8 cellular contexts compared by ENCODE assay signal in the genomic region with DNA sequence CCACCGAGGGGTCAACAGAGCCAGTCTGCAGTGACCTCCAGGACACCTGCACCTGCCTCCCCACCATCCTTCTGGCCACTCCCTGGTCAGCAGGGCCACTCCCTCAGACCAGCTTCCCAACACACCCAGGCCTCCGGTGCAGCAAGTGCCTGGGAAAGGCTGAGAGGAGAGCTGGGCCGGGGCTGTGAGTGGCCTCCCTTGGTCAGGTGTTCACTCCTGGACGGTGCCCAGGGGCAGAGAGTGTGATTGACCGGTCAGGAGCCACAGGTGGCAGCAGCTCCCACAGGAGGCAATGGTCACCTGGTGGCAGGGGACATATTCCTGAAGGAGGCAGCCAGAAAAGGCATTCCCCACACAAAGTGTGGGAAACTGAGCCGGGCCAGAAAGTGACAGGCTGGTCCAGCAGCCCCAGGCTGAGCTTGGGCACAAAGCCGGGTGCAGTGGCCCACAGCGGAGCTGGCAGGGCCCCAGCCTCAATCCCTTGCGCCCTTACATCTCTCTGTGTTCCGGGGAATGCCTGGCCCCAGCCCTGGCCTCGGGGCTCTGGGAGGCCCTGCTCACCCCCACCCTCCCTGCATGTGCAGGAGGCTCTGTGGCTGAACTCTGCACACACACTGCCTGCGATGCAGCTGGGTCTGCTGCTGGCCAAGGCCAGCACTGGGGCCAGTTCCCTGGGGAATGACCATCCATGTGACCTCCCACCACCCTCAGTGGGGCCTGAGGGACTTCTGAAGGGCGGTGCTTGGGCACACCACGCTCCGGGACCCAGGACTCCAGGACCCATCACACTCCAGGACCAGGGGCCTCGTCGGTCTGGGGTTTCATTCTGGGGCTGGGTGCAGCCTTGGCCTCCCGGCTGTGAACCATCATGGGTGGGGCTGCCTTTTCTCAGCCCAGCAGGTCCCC. TPM values are rescaled to one million over a fixed set of nuclear protein-coding genes. Genes with fewer than 3 reads are reported as not detected.
DNase-seq lines count a peak whose midpoint lies in the region; TF ChIP-seq lines count a peak whose summit lies in the region.
"Had no signal": no experiment of that assay in that cellular context is flagged by ENCODE, and none has a peak within 500 bp of the region (broad histone marks: within the 10 kb centered on the region; RNA-seq: fewer than 3 reads in every experiment).

No MANE protein-coding gene starts in this region.

- H3K36me3 Mint-ChIP-seq in activated T-helper 2 cell treated with anti-CD3 and anti-CD28 coated beads, Interferon-gamma antibody, Interleukin-2, Interleukin-4, amounts not matched to agents 10 μg/mL and 5 μg/mL and 100 μg/mL, durations not matched to agents 14 hours and 24 hours and 36 hours (ENCODE audit: low read depth), result peaks cover 15% of the 10 kb centered on the region

- H3K27me3 Mint-ChIP-seq in activated T-helper 2 cell treated with anti-CD3 and anti-CD28 coated beads, Interferon-gamma antibody, Interleukin-2, Interleukin-4, amounts not matched to agents 10 μg/mL and 5 μg/mL and 100 μg/mL, durations not matched to agents 14 hours and 24 hours and 36 hours (ENCODE audit: low read depth), result no peaks in the 10 kb centered on the region

- H3K27me3 ChIP-seq in colonic mucosa (no peaks in the 10 kb centered on the region), neutrophil (no peaks in the 10 kb centered on the region)

- in situ Hi-C loops in GM18951 (cut with MboI; ENCODE audit: low sequenced_read_pairs, unreplicated experiment), result no loop called here

- peak overlapping the region; percentile 56 to 69 for H3K9ac ChIP-seq in colonic mucosa (ENCODE audit: low read depth in 2 of 2, low read length in 2 of 2)

- no peak overlapping the region for H3K4me3 Mint-ChIP-seq in activated T-helper 2 cell treated with anti-CD3 and anti-CD28 coated beads, Interferon-gamma antibody, Interleukin-2, Interleukin-4, amounts not matched to agents 10 μg/mL and 5 μg/mL and 100 μg/mL, durations not matched to agents 14 hours and 24 hours and 36 hours (ENCODE audit: low read depth)

- no peaks in the 10 kb centered on the region for H3K9me3 Mint-ChIP-seq in activated T-helper 2 cell treated with anti-CD3 and anti-CD28 coated beads, Interferon-gamma antibody, Interleukin-2, Interleukin-4, amounts not matched to agents 10 μg/mL and 5 μg/mL and 100 μg/mL, durations not matched to agents 14 hours and 24 hours and 36 hours

- TF ChIP-seq CTCF in colonic mucosa (IDR thresholded peaks at IDR 0.05), result no peak
- TF ChIP-seq CTCF in neutrophil (IDR thresholded peaks at IDR 0.05), result no peak

- H3K4me1 Mint-ChIP-seq in activated T-helper 2 cell treated with anti-CD3 and anti-CD28 coated beads, Interferon-gamma antibody, Interleukin-2, Interleukin-4, amounts not matched to agents 10 μg/mL and 5 μg/mL and 100 μg/mL, durations not matched to agents 14 hours and 24 hours and 36 hours (ENCODE audit: low read depth), result peaks cover 11% of the 10 kb centered on the region

- intact Hi-C loops in colonic mucosa (cut with DNase I), result no loop called here
- intact Hi-C loops in activated T-helper 2 cell treated with anti-CD3 and anti-CD28 coated beads, Interferon-gamma antibody, Interleukin-2, Interleukin-4, amounts not matched to agents 10 μg/mL and 5 μg/mL and 100 μg/mL, durations not matched to agents 14 hours and 24 hours and 36 hours (cut with micrococcal nuclease), result no loop called here

- H3K27ac ChIP-seq in colonic mucosa, result peak overlapping the region; percentile 88
- H3K27ac ChIP-seq in neutrophil, result peak overlapping the region; percentile 71

- no peak overlapping the region for H3K4me3 ChIP-seq in colonic mucosa
- no peak overlapping the region for H3K4me3 ChIP-seq in neutrophil (ENCODE audit: low read depth in 1 of 2, low read length in 1 of 2)

- no peak overlapping the region for H3K27ac Mint-ChIP-seq in activated T-helper 2 cell treated with anti-CD3 and anti-CD28 coated beads, Interferon-gamma antibody, Interleukin-2, Interleukin-4, amounts not matched to agents 10 μg/mL and 5 μg/mL and 100 μg/mL, durations not matched to agents 14 hours and 24 hours and 36 hours

- H3K36me3 ChIP-seq in colonic mucosa (no peaks in the 10 kb centered on the region), neutrophil (peaks cover 21% of the 10 kb centered on the region)

- peak; percentile 4 for TF ChIP-seq POLR2A in GM18951 (IDR thresholded peaks at IDR 0.05; ENCODE audit: extremely low read depth, insufficient read depth, insufficient read length)

- H3K9me3 ChIP-seq in colonic mucosa (no peaks in the 10 kb centered on the region), neutrophil (no peaks in the 10 kb centered on the region)

- DNase-seq in colonic mucosa (peak; percentile 72), OCI-M1 (lab: John Stamatoyannopoulos, UW) (no peak)
- no peak for DNase-seq in stimulated activated CD4-positive, alpha-beta T cell treated with anti-CD3 and anti-CD28 coated beads, Interleukin-2, amount 100 ng/mL, for 24 hours
- no peak for DNase-seq in activated T-helper 2 cell treated with anti-CD3 and anti-CD28 coated beads, Interferon-gamma antibody, Interleukin-2, Interleukin-4, amounts not matched to agents 10 μg/mL and 5 μg/mL and 100 μg/mL, durations not matched to agents 14 hours and 24 hours and 36 hours (ENCODE audit: low spot score)

- H3K4me1 ChIP-seq in colonic mucosa, result peaks cover 42% of the 10 kb centered on the region
- peaks cover 70 to 73% of the 10 kb centered on the region in 2 experiments for H3K4me1 ChIP-seq in neutrophil (ENCODE audit: control insufficient read depth in 1 of 2, insufficient read depth in 1 of 2, low read depth in 1 of 2, low read length in 1 of 2)

RNA-seq across cellular contexts. Expression of a gene that starts 1.2 kb away (rescaled TPM):
- total RNA-seq in colonic mucosa, result under 1 TPM in 1 of 2 donors, not detected in 1; 0.20 TPM
- total RNA-seq in activated T-helper 2 cell treated with anti-CD3 and anti-CD28 coated beads, Interferon-gamma antibody, Interleukin-2, Interleukin-4, amounts not matched to agents 10 μg/mL and 5 μg/mL and 100 μg/mL, durations not matched to agents 14 hours and 24 hours and 36 hours, result not detected in 2 replicates
- total RNA-seq: mononuclear cell, SK-MEL-5 had no signal

RNA-seq across cellular contexts. Expression of a gene that starts 14.4 kb away (rescaled TPM):
- total RNA-seq in colonic mucosa, result 1 to 10 TPM; 5.3 to 5.4 TPM
- 196 and 208 TPM in 2 replicates for total RNA-seq in activated T-helper 2 cell treated with anti-CD3 and anti-CD28 coated beads, Interferon-gamma antibody, Interleukin-2, Interleukin-4, amounts not matched to agents 10 μg/mL and 5 μg/mL and 100 μg/mL, durations not matched to agents 14 hours and 24 hours and 36 hours

RNA-seq across cellular contexts. Expression of a gene that starts 16.4 kb away (rescaled TPM):
- 100 to 1,000 TPM; 108 to 159 TPM for total RNA-seq in colonic mucosa
- total RNA-seq in activated T-helper 2 cell treated with anti-CD3 and anti-CD28 coated beads, Interferon-gamma antibody, Interleukin-2, Interleukin-4, amounts not matched to agents 10 μg/mL and 5 μg/mL and 100 μg/mL, durations not matched to agents 14 hours and 24 hours and 36 hours, result 240 and 241 TPM in 2 replicates

RNA-seq across cellular contexts. Expression of a gene that starts 23.4 kb away (rescaled TPM):
- 100 to 1,000 TPM; 256 to 395 TPM for total RNA-seq in colonic mucosa
- 92.5 and 92.9 TPM in 2 replicates for total RNA-seq in activated T-helper 2 cell treated with anti-CD3 and anti-CD28 coated beads, Interferon-gamma antibody, Interleukin-2, Interleukin-4, amounts not matched to agents 10 μg/mL and 5 μg/mL and 100 μg/mL, durations not matched to agents 14 hours and 24 hours and 36 hours

RNA-seq across cellular contexts. Expression of a gene that starts 41.9 kb away (rescaled TPM):
- total RNA-seq in colonic mucosa, result 100 to 1,000 TPM in 1 of 2 donors, 10 to 100 TPM in 1; 37.7 to 135 TPM
- total RNA-seq in activated T-helper 2 cell treated with anti-CD3 and anti-CD28 coated beads, Interferon-gamma antibody, Interleukin-2, Interleukin-4, amounts not matched to agents 10 μg/mL and 5 μg/mL and 100 μg/mL, durations not matched to agents 14 hours and 24 hours and 36 hours, result 64.6 and 65.9 TPM in 2 replicates

Comparison
In these comparisons a context has a peak if more than half of its experiments do, and no peak if none do; other contexts are left out.
1. RNA of a gene that starts 14.4 kb away (total RNA-seq): 196 to 208 TPM in activated T-helper 2 cell treated with anti-CD3 and anti-CD28 coated beads, Interferon-gamma antibody, Interleukin-2, Interleukin-4, amounts not matched to agents 10 μg/mL and 5 μg/mL and 100 μg/mL, durations not matched to agents 14 hours and 24 hours and 36 hours; 5.3 to 5.4 TPM in colonic mucosa; every median in the first group is over 10 times any median in the second.